9 cellular contexts compared by ENCODE assay signal in the genomic region with DNA sequence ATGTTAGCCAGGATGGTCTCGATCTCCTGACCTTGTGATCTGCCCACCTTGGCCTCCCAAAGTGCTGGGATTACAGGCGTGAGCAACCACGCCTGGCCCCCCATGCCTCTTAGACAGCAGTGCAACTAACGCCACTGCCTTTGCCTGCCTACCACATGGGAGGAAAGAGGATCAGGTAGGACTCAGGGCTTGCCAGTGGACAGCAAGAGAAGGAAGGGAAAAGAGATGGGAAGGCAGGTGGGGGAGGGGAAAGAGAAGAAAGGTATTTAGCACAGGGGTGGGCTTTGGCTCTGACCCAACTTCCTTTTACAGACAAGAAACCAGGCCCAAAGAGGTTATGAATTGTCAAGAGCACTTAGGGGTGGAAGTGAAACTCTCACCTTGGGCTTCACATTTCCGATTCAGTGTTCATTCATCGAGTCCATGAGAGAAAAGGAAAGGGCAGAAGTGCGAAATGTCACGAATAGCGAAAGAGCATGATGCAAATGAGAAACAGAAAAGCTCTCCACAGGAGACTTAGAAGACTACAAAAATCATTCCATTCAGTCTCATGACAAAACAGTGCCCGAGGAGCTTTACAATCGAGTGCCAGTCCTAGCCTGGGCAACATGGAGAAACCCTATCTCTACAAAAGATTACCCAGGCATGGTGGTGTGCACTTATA. TPM values are rescaled to one million over a fixed set of nuclear protein-coding genes. Genes with fewer than 3 reads are reported as not detected.
A peak's percentile ranks its signal among the peaks of the same experiment; 100 is the strongest.
DNase-seq lines count a peak whose midpoint lies in the region; ATAC-seq and TF ChIP-seq lines count a peak whose summit lies in the region.
"Had no signal": no experiment of that assay in that cellular context is flagged by ENCODE, and none has a peak within 500 bp of the region (broad histone marks: within the 10 kb centered on the region; RNA-seq: fewer than 3 reads in every experiment).

No MANE protein-coding gene starts in this region.

- peak; percentile 59 for ATAC-seq in activated CD4-positive, alpha-beta T cell treated with anti-CD3 and anti-CD28 coated beads for 36 hours
- ATAC-seq in HG02943 (IDR thresholded peaks at IDR 0.05; ENCODE audit: low read depth, unreplicated experiment) (peak; percentile 49), T-helper 17 cell (no peak)
- ATAC-seq: Right ventricle myocardium inferior had no signal

- H3K36me3 Mint-ChIP-seq in activated CD4-positive, alpha-beta T cell treated with anti-CD3 and anti-CD28 coated beads for 36 hours (ENCODE audit: low read depth) = no peaks in the 10 kb centered on the region
- no peaks in the 10 kb centered on the region for H3K36me3 Mint-ChIP-seq in T-helper 17 cell (ENCODE audit: low read depth)

- no peak for TF ChIP-seq CTCF in RWPE1 (conservative IDR thresholded peaks at IDR 0.05; ENCODE audit: low read depth)

- peaks cover 2% of the 10 kb centered on the region for H3K27me3 Mint-ChIP-seq in activated CD4-positive, alpha-beta T cell treated with anti-CD3 and anti-CD28 coated beads for 36 hours
- no peaks in the 10 kb centered on the region for H3K27me3 Mint-ChIP-seq in T-helper 17 cell

- peak; percentile 74 for DNase-seq in activated CD4-positive, alpha-beta T cell treated with anti-CD3 and anti-CD28 coated beads for 36 hours
- no peak for DNase-seq in activated CD4-positive, alpha-beta T cell treated with anti-CD3 and anti-CD28 coated beads for 4 hours
- DNase-seq in T-helper 17 cell (no peak), RWPE1 (ENCODE audit: low spot score) (no peak), middle frontal gyrus (ENCODE audit: extremely low spot score, low spot score) (no peak), HCEC 1CT (no peak)
- DNase-seq in stimulated activated CD4-positive, alpha-beta T cell treated with anti-CD3 and anti-CD28 coated beads, Interleukin-2, amount 100 ng/mL, for 24 hours = peak; percentile 48 to 59

- POLR2A ChIA-PET in activated CD4-positive, alpha-beta T cell treated with anti-CD3 and anti-CD28 coated beads for 36 hours (lab: Charles Lee) = interaction anchor here (0.7 to 1.9 kb wide), 8 partner anchors 19 to 354 kb away, joined by 4 to 19 read pairs (median 6); partner anchors contain the start of genes CDK5R1, MYO1D and PSMD11
- POLR2A ChIA-PET in RWPE1 (lab: Yijun Ruan, JAX; ENCODE audit: low non-redundant PET) = no interaction called here

- H3K27ac ChIP-seq in RWPE1 = no peak overlapping the region

- no peaks in the 10 kb centered on the region for H3K9me3 Mint-ChIP-seq in activated CD4-positive, alpha-beta T cell treated with anti-CD3 and anti-CD28 coated beads for 36 hours (ENCODE audit: low read depth)

- H3K27ac Mint-ChIP-seq in activated CD4-positive, alpha-beta T cell treated with anti-CD3 and anti-CD28 coated beads for 36 hours = peak overlapping the region; percentile 97
- peak overlapping the region; percentile 86 for H3K27ac Mint-ChIP-seq in T-helper 17 cell

- peaks cover 75% of the 10 kb centered on the region for H3K4me1 Mint-ChIP-seq in activated CD4-positive, alpha-beta T cell treated with anti-CD3 and anti-CD28 coated beads for 36 hours
- H3K4me1 Mint-ChIP-seq in T-helper 17 cell = peaks cover 42% of the 10 kb centered on the region

- peak overlapping the region; percentile 55 for H3K4me3 Mint-ChIP-seq in activated CD4-positive, alpha-beta T cell treated with anti-CD3 and anti-CD28 coated beads for 36 hours
- H3K4me3 Mint-ChIP-seq in T-helper 17 cell = peak overlapping the region; percentile 68

- no peaks in the 10 kb centered on the region for H3K9me3 ChIP-seq in T-helper 17 cell (ENCODE audit: control insufficient read depth, low read length, poor library complexity, severe bottlenecking)

- intact Hi-C loops in activated CD4-positive, alpha-beta T cell treated with anti-CD3 and anti-CD28 coated beads for 36 hours (cut with DNase I, micrococcal nuclease) = loop anchor here (1.0 kb wide), 5 partner anchors 20 to 173 kb away; partner anchors contain the start of gene ZNF207 (in 1 of the 2)

- CTCF ChIA-PET in activated CD4-positive, alpha-beta T cell treated with anti-CD3 and anti-CD28 coated beads for 36 hours (lab: Charles Lee) = interaction anchor here (0.7 to 2.1 kb wide), 8 partner anchors 10 to 354 kb away, joined by 3 to 8 read pairs (median 5); partner anchors contain the start of gene MYO1D
- CTCF ChIA-PET in RWPE1 (lab: Yijun Ruan, JAX) = no interaction called here

RNA-seq across cellular contexts. Expression of gene CDK5R1, which starts 36.4 kb away (rescaled TPM):
- 10 to 100 TPM; 15.3 to 15.4 TPM for total RNA-seq in activated CD4-positive, alpha-beta T cell treated with anti-CD3 and anti-CD28 coated beads for 36 hours
- total RNA-seq in T-helper 17 cell = 1 to 10 TPM; 8.0 to 8.2 TPM

Comparison
In these comparisons a context has a peak if more than half of its experiments do, and no peak if none do; other contexts are left out.
1. DNase-seq: peak in activated CD4-positive, alpha-beta T cell treated with anti-CD3 and anti-CD28 coated beads for 36 hours (single experiment) and stimulated activated CD4-positive, alpha-beta T cell treated with anti-CD3 and anti-CD28 coated beads, Interleukin-2, amount 100 ng/mL, for 24 hours (2 of 2); none in activated CD4-positive, alpha-beta T cell treated with anti-CD3 and anti-CD28 coated beads for 4 hours (0 of 2), T-helper 17 cell (0 of 3), RWPE1 (single experiment), middle frontal gyrus (single experiment) and HCEC 1CT (single experiment).